ENCODE assay signal across 13 cellular contexts in genomic region chr11:3044004-3044403, GRCh38. TPM values are rescaled to one million over a fixed set of nuclear protein-coding genes. Genes with fewer than 3 reads are reported as not detected.
DNase-seq lines count a peak whose midpoint lies in the region; ATAC-seq and TF ChIP-seq lines count a peak whose summit lies in the region.
"Had no signal": no experiment of that assay in that cellular context is flagged by ENCODE, and none has a peak within 500 bp of the region (broad histone marks: within the 10 kb centered on the region; RNA-seq: fewer than 3 reads in every experiment).

No MANE protein-coding gene starts in this region.

- peak; percentile 31 to 39 for TF ChIP-seq POLR2A in gastrocnemius medialis (IDR thresholded peaks at IDR 0.05)

- peaks cover 55 to 66% of the 10 kb centered on the region in 2 donors for H3K4me1 ChIP-seq in gastrocnemius medialis
- no peaks in the 10 kb centered on the region for H3K4me1 ChIP-seq in effector memory CD4-positive, alpha-beta T cell (ENCODE audit: control insufficient read depth, insufficient read depth, low read length, poor library complexity, severe bottlenecking)

- no peaks in the 10 kb centered on the region for H3K27me3 ChIP-seq in gastrocnemius medialis
- no peaks in the 10 kb centered on the region for H3K27me3 ChIP-seq in effector memory CD4-positive, alpha-beta T cell (replicated peaks; ENCODE audit: control insufficient read depth, insufficient read depth, low read length, poor library complexity, severe bottlenecking)

- no peak overlapping the region for H3K4me3 ChIP-seq in foreskin fibroblast (ENCODE audit: low read depth in 1 of 2, low read length in 2 of 2)
- peak overlapping the region in 1 of 4 donors; percentile 25 for H3K4me3 ChIP-seq in gastrocnemius medialis
- H3K4me3 ChIP-seq in effector memory CD4-positive, alpha-beta T cell (ENCODE audit: insufficient read depth, low read depth, low read length, poor library complexity, severe bottlenecking), result no peak overlapping the region

- peak; percentile 48 for ATAC-seq in SK-N-SH treated with all-trans-retinoic acid at 6 μM for 48 hours
- ATAC-seq in gastrocnemius medialis, result peak; percentile 57 to 63
- no peak for ATAC-seq in stimulated activated naive CD8-positive, alpha-beta T cell treated with anti-CD3 and anti-CD28 coated beads, Interleukin-15, Interleukin-2, amounts not matched to agents 100 U/mL and 50 U/mL, for 24 hours
- ATAC-seq: activated CD4-positive, CD25-positive, alpha-beta regulatory T cell treated with anti-CD3 and anti-CD28 coated beads, Interleukin-2, amount 50 U/mL, for 24 hours had no signal

- H3K27ac ChIP-seq in gastrocnemius medialis, result peak overlapping the region; percentile 92 to 99 (median 98)
- no peak overlapping the region for H3K27ac ChIP-seq in effector memory CD4-positive, alpha-beta T cell (ENCODE audit: insufficient read depth, low read length, poor library complexity, severe bottlenecking)

- intact Hi-C loops in gastrocnemius medialis (cut with DNase I; ENCODE audit: low total_unique reads) (loop anchor here (5.0 to 10.0 kb wide), 3 partner anchors 571 to 652 kb away; partner anchors contain the start of genes ART1 and ART5), posterior vena cava (cut with DNase I) (loop anchor here in 1 of 2 donors (10.0 kb wide), 1 partner anchor 181 kb away; no protein-coding TSS in a partner anchor)

- H3K9me3 ChIP-seq in gastrocnemius medialis, result no peaks in the 10 kb centered on the region
- H3K9me3 ChIP-seq in effector memory CD4-positive, alpha-beta T cell (ENCODE audit: control insufficient read depth, low read length), result no peaks in the 10 kb centered on the region

- in situ Hi-C loops in gastrocnemius medialis (cut with MboI; ENCODE audit: low sequenced_read_pairs in 4 of 4), result loop anchor here in 2 of 4 donors (5.0 kb wide), 1 partner anchor 48 kb away; no protein-coding TSS in a partner anchor

- TF ChIP-seq CTCF in foreskin fibroblast (IDR thresholded peaks at IDR 0.05; ENCODE audit: low read depth, low read length), result no peak
- TF ChIP-seq CTCF in gastrocnemius medialis (IDR thresholded peaks at IDR 0.05 in 4 of 5, conservative IDR thresholded peaks at IDR 0.05 in 1 of 5), result no peak

- H3K36me3 ChIP-seq in gastrocnemius medialis, result peaks cover 0 to 21% of the 10 kb centered on the region in 2 donors
- peaks cover 51% of the 10 kb centered on the region for H3K36me3 ChIP-seq in effector memory CD4-positive, alpha-beta T cell (ENCODE audit: control insufficient read depth, insufficient read depth, low read length)

- peak; percentile 1 for DNase-seq in Ammon's horn (ENCODE audit: low spot score)
- DNase-seq in foreskin fibroblast, result peak; percentile 56 to 60
- DNase-seq in gastrocnemius medialis, result peak; percentile 85 to 91
- no peak for DNase-seq in stimulated activated naive CD8-positive, alpha-beta T cell treated with anti-CD3 and anti-CD28 coated beads, Interleukin-15, Interleukin-2, amounts not matched to agents 100 U/mL and 50 U/mL, for 24 hours
- no peak for DNase-seq in NCI-H345 (lab: John Stamatoyannopoulos, UW)
- no peak for DNase-seq in effector memory CD4-positive, alpha-beta T cell
- no peak for DNase-seq in posterior vena cava (ENCODE audit: low spot score)
- DNase-seq: erythroblast, MM.1S, NCI-H2107, nephron progenitor cell had no signal

TF ChIP-seq in SK-N-SH treated with all-trans-retinoic acid at 6 μM for 48 hours, 23 proteins besides CTCF, POLR2A, EP300 and RAD21:
- TF ChIP-seq RARB (CRISPR knock-in tag; IDR thresholded peaks at IDR 0.05) (no peak), ZC3H10 (CRISPR knock-in tag; IDR thresholded peaks at IDR 0.05) (no peak), ZNF565 (CRISPR knock-in tag; conservative IDR thresholded peaks at IDR 0.05; ENCODE audit: low read depth) (no peak), ZFP30 (CRISPR knock-in tag; IDR thresholded peaks at IDR 0.05) (no peak), ISL1 (CRISPR knock-in tag; IDR thresholded peaks at IDR 0.05) (no peak), GLIS3 (CRISPR knock-in tag; IDR thresholded peaks at IDR 0.05) (no peak), ZNF70 (CRISPR knock-in tag; IDR thresholded peaks at IDR 0.05) (no peak), ARNTL (CRISPR knock-in tag; IDR thresholded peaks at IDR 0.05; ENCODE audit: borderline replicate concordance, low read depth) (no peak), POU6F1 (CRISPR knock-in tag; IDR thresholded peaks at IDR 0.05; ENCODE audit: borderline replicate concordance, low read depth) (no peak), CSDC2 (CRISPR knock-in tag; IDR thresholded peaks at IDR 0.05) (no peak), ZFP3 (CRISPR knock-in tag; IDR thresholded peaks at IDR 0.05) (no peak), TCF4 (CRISPR knock-in tag; IDR thresholded peaks at IDR 0.05; ENCODE audit: borderline replicate concordance) (no peak)

RNA-seq across cellular contexts. Expression of gene CARS1, which starts 13.2 kb away (rescaled TPM):
- total RNA-seq in gastrocnemius medialis (10 to 100 TPM; 31.5 to 46.5 (median 34.7) TPM), posterior vena cava (10 to 100 TPM; 44.2 to 60.6 TPM)

RNA-seq across cellular contexts. Expression of gene NAP1L4, which starts 51.9 kb away (rescaled TPM):
- total RNA-seq in gastrocnemius medialis (100 to 1,000 TPM in 3 of 4 donors, 10 to 100 TPM in 1; 86.4 to 123 (median 111) TPM), posterior vena cava (100 to 1,000 TPM in 1 of 2 donors, 10 to 100 TPM in 1; 89.0 to 118 TPM)

Comparison
In these comparisons a context has a peak if more than half of its experiments do, and no peak if none do; other contexts are left out.
1. DNase-seq: peak in Ammon's horn (single experiment), foreskin fibroblast (2 of 2) and gastrocnemius medialis (2 of 2); none in stimulated activated naive CD8-positive, alpha-beta T cell treated with anti-CD3 and anti-CD28 coated beads, Interleukin-15, Interleukin-2, amounts not matched to agents 100 U/mL and 50 U/mL, for 24 hours (single experiment), NCI-H345 (single experiment), effector memory CD4-positive, alpha-beta T cell (0 of 3) and posterior vena cava (single experiment).